In genomic region chr1:47424336-47424982, GRCh38 we compare ENCODE assay signal across 8 cellular contexts. TPM values are rescaled to one million over a fixed set of nuclear protein-coding genes. Genes with fewer than 3 reads are reported as not detected.
A peak's percentile ranks its signal among the peaks of the same experiment; 100 is the strongest.
DNase-seq lines count a peak whose midpoint lies in the region; ATAC-seq, FAIRE-seq and TF ChIP-seq lines count a peak whose summit lies in the region.

No MANE protein-coding gene starts in this region.

- H3K36me3 ChIP-seq in sigmoid colon, result no peaks in the 10 kb centered on the region

- H3K4me3 ChIP-seq in fibroblast of mammary gland (ENCODE audit: control insufficient read depth, low read depth, low read length), result no peak overlapping the region
- H3K4me3 ChIP-seq in sigmoid colon, result no peak overlapping the region

- no peak for TF ChIP-seq POLR2A in sigmoid colon (IDR thresholded peaks at IDR 0.05)

- intact Hi-C loops in sigmoid colon (cut with DNase I), result no loop called here

- peaks cover 0 to 60% (median 10%) of the 10 kb centered on the region in 3 donors for H3K27me3 ChIP-seq in sigmoid colon

- no peak for FAIRE-seq in RCC 7860 (lab: Jason Lieb, UNC)

- no peaks in the 10 kb centered on the region for H3K9me3 ChIP-seq in sigmoid colon

- H3K27ac ChIP-seq in sigmoid colon, result no peak overlapping the region

- no peaks in the 10 kb centered on the region for H3K4me1 ChIP-seq in sigmoid colon

- DNase-seq in DMS 273 (lab: John Stamatoyannopoulos, UW; ENCODE audit: unreplicated experiment) (peak; percentile 91), HT1080 (ENCODE audit: low read depth) (peak; percentile 61), RCC 7860 (ENCODE audit: low spot score) (peak; percentile 27), fibroblast of mammary gland (ENCODE audit: low read depth) (peak; percentile 61), sigmoid colon (no peak)

- no peak for TF ChIP-seq EP300 in sigmoid colon (IDR thresholded peaks at IDR 0.05)

- ATAC-seq in HG02885 (IDR thresholded peaks at IDR 0.05; ENCODE audit: poor library complexity, unreplicated experiment) (no peak), HG02981 (IDR thresholded peaks at IDR 0.05; ENCODE audit: unreplicated experiment) (no peak), GM18858 (IDR thresholded peaks at IDR 0.05; ENCODE audit: unreplicated experiment) (no peak)

- TF ChIP-seq CTCF in fibroblast of mammary gland (conservative IDR thresholded peaks at IDR 0.05; ENCODE audit: control insufficient read depth, insufficient read depth, low read depth, low read length) (peak; percentile 78), sigmoid colon (IDR thresholded peaks at IDR 0.05) (peak; percentile 26 to 53 (median 40))

- WGBS in sigmoid colon, 2 donors, result 11 to 16% methylated on average over 6 of the region's 6 CpGs

RNA-seq across cellular contexts. Expression of gene FOXE3, which starts 8.4 kb away (rescaled TPM):
- total RNA-seq in HT1080 (2014; rRNA removed; shearing (Covaris generic)), result not detected in 2 replicates
- not detected in 2 replicates for polyA plus RNA-seq in HT1080 (2015; cell fraction: cytosol; rRNA removed)
- polyA plus RNA-seq in HT1080 (2015; cell fraction: nucleus; rRNA removed), result not detected in 2 replicates
- total RNA-seq in sigmoid colon, result not detected
- under 1 TPM in 1 of 3 donors, not detected in 2; 0.15 TPM for polyA plus RNA-seq in sigmoid colon

RNA-seq across cellular contexts. Expression of gene FOXD2, which starts 13.4 kb away (rescaled TPM):
- 1.0 and 1.1 TPM in 2 replicates for total RNA-seq in HT1080 (2014; rRNA removed; shearing (Covaris generic))
- 0.69 and 1.0 TPM in 2 replicates for polyA plus RNA-seq in HT1080 (2015; cell fraction: cytosol; rRNA removed)
- 0.77 and 1.2 TPM in 2 replicates for polyA plus RNA-seq in HT1080 (2015; cell fraction: nucleus; rRNA removed)
- total RNA-seq in sigmoid colon, result under 1 TPM in 2 of 4 donors, not detected in 2; under 0.01 to 0.14 TPM
- polyA plus RNA-seq in sigmoid colon, result 1 to 10 TPM; 3.0 to 4.9 (median 4.5) TPM
